Comparison of ENCODE assay signal across 8 cellular contexts in the genomic region with DNA sequence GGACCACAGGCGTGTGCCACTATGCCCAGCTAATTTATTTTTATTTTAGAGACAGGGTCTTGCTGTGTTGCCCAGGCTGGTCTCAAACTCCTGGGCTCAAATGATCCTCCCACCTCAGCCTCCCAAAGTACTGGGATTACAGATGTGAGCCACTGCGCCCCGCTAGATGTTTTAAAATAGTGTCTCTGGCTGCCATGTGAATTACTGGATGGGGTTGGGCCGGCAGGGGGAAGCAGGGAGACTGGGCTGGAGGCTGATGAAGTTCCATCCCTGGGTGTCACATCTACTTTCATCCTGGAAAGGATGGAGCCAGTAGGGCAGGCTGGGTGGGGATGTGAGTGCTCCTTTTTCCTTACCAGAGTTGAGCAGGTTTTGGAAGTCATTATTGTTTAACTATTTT. TPM values are rescaled to one million over a fixed set of nuclear protein-coding genes. Genes with fewer than 3 reads are reported as not detected.
DNase-seq lines count a peak whose midpoint lies in the region; ATAC-seq and TF ChIP-seq lines count a peak whose summit lies in the region.

No MANE protein-coding gene starts in this region.

- H3K4me1 ChIP-seq in esophagus squamous epithelium: no peaks in the 10 kb centered on the region

- H3K4me3 Mint-ChIP-seq in activated T-cell treated with anti-CD3 and anti-CD28 coated beads, Interleukin-2, amount 50 U/mL, for 4 hours: no peak overlapping the region

- peaks cover 0 to 18% (median 0%) of the 10 kb centered on the region in 4 donors for H3K27me3 ChIP-seq in esophagus squamous epithelium

- peak; percentile 22 for TF ChIP-seq CTCF in GM12873 (IDR thresholded peaks at IDR 0.05; ENCODE audit: insufficient read depth, low read depth, low read length, missing control alignments)
- peak; percentile 46 for TF ChIP-seq CTCF in foreskin fibroblast (IDR thresholded peaks at IDR 0.05; ENCODE audit: low read depth, low read length)
- peak in 2 of 6 experiments; percentile 11 to 25 for TF ChIP-seq CTCF in esophagus squamous epithelium (IDR thresholded peaks at IDR 0.05)

- intact Hi-C loops in esophagus squamous epithelium (cut with DNase I): no loop called here

- H3K9me3 Mint-ChIP-seq in activated T-cell treated with anti-CD3 and anti-CD28 coated beads, Interleukin-2, amount 50 U/mL, for 4 hours: no peaks in the 10 kb centered on the region

- H3K4me3 ChIP-seq in foreskin fibroblast (ENCODE audit: low read depth in 1 of 2, low read length in 2 of 2) (no peak overlapping the region), esophagus squamous epithelium (no peak overlapping the region)

- DNase-seq in 8988T (peak; percentile 53), RPMI7951 (ENCODE audit: low read depth) (peak; percentile 43), foreskin fibroblast (peak; percentile 17 to 51), NCI-H1436 treated with DMSO at 0.1 percent for 48 hours (lab: John Stamatoyannopoulos, UW) (no peak), esophagus squamous epithelium (lab: John Stamatoyannopoulos, UW) (no peak)
- DNase-seq in activated T-cell treated with anti-CD3 and anti-CD28 coated beads, Interleukin-2, amount 50 U/mL, for 4 hours: no peak

- H3K36me3 Mint-ChIP-seq in activated T-cell treated with anti-CD3 and anti-CD28 coated beads, Interleukin-2, amount 50 U/mL, for 4 hours (ENCODE audit: insufficient read depth): no peaks in the 10 kb centered on the region

- no peak overlapping the region for H3K27ac ChIP-seq in esophagus squamous epithelium

- WGBS in esophagus squamous epithelium, 2 donors: 29 to 62% methylated on average over 2 to 4 of the region's 4 CpGs

- no peak for TF ChIP-seq POLR2A in esophagus squamous epithelium (IDR thresholded peaks at IDR 0.05)

- no peak for ATAC-seq in HG02884 (IDR thresholded peaks at IDR 0.05; ENCODE audit: unreplicated experiment)
- no peak for ATAC-seq in activated T-cell treated with anti-CD3 and anti-CD28 coated beads, Interleukin-2, amount 50 U/mL, for 4 hours

- peaks cover 24% of the 10 kb centered on the region for H3K27me3 Mint-ChIP-seq in activated T-cell treated with anti-CD3 and anti-CD28 coated beads, Interleukin-2, amount 50 U/mL, for 4 hours (ENCODE audit: low read depth)

- H3K36me3 ChIP-seq in esophagus squamous epithelium: no peaks in the 10 kb centered on the region

- H3K4me1 Mint-ChIP-seq in activated T-cell treated with anti-CD3 and anti-CD28 coated beads, Interleukin-2, amount 50 U/mL, for 4 hours (ENCODE audit: low read depth): peaks cover 4% of the 10 kb centered on the region

- H3K9me3 ChIP-seq in esophagus squamous epithelium: no peaks in the 10 kb centered on the region

RNA-seq across cellular contexts. Expression of gene DNAH10, which starts 46.1 kb away (rescaled TPM):
- under 0.01 and 0.10 TPM in 2 replicates for total RNA-seq in RPMI7951 (2014; rRNA removed; shearing (Covaris generic))
- under 1 TPM; 0.14 to 0.24 (median 0.20) TPM for total RNA-seq in activated T-cell treated with anti-CD3 and anti-CD28 coated beads, Interleukin-2, amount 50 U/mL, for 4 hours
- total RNA-seq in esophagus squamous epithelium: not detected

Comparison
In these comparisons a context has a peak if more than half of its experiments do, and no peak if none do; other contexts are left out.
1. DNase-seq: peak in 8988T (single experiment), RPMI7951 (single experiment) and foreskin fibroblast (2 of 2); none in NCI-H1436 treated with DMSO at 0.1 percent for 48 hours (single experiment), activated T-cell treated with anti-CD3 and anti-CD28 coated beads, Interleukin-2, amount 50 U/mL, for 4 hours (single experiment) and esophagus squamous epithelium (single experiment).